In the genomic region with DNA sequence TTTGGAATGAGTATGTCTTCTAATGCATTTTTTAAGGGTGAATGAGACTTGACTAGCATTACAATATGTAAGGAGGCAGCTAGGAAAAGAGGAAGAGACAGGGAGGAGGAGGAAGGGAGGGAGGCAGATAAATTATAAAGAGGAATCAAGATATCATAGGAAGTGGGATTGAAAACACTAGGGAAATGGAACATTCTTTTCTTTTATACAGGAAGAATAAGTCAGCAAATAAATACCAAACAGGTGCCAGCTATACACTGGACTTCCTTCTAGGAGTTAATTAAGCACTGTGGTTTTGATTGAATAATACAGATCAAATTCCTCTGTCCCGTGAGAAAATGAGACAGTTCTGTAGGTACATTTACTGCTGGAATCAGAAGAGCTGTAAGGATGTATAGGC, we compare ENCODE assay signal across 14 cellular contexts.
DNase-seq lines count a peak whose midpoint lies in the region; ATAC-seq and TF ChIP-seq lines count a peak whose summit lies in the region.
"Had no signal": no experiment of that assay in that cellular context is flagged by ENCODE, and none has a peak within 500 bp of the region (broad histone marks: within the 10 kb centered on the region; RNA-seq: fewer than 3 reads in every experiment).

No MANE protein-coding gene starts in this region.

- H3K27ac Mint-ChIP-seq in activated CD8-positive, alpha-beta T cell treated with anti-CD3 and anti-CD28 coated beads for 36 hours, result no peak overlapping the region
- H3K27ac Mint-ChIP-seq: H9 had no signal

- H3K4me3 Mint-ChIP-seq in activated CD8-positive, alpha-beta T cell treated with anti-CD3 and anti-CD28 coated beads for 36 hours, result no peak overlapping the region
- H3K4me3 Mint-ChIP-seq: CD4-positive, alpha-beta memory T cell; H9 had no signal

- peaks cover 3% of the 10 kb centered on the region for H3K27me3 Mint-ChIP-seq in activated CD8-positive, alpha-beta T cell treated with anti-CD3 and anti-CD28 coated beads for 36 hours

- intact Hi-C loops in activated CD8-positive, alpha-beta T cell treated with anti-CD3 and anti-CD28 coated beads for 36 hours (cut with micrococcal nuclease), result loop anchor here (10.0 kb wide), 3 partner anchors 356 to 986 kb away; no protein-coding TSS in a partner anchor
- intact Hi-C loops in left colon (cut with DNase I, micrococcal nuclease), result no loop called here

- peak; percentile 26 for DNase-seq in NCI-H226
- peak; percentile 70 for DNase-seq in dermis blood vessel endothelial cell
- peak; percentile 3 to 60 for DNase-seq in lung microvascular endothelial cell (ENCODE audit: low read depth in 2 of 2)
- no peak for DNase-seq in activated CD8-positive, alpha-beta T cell treated with anti-CD3 and anti-CD28 coated beads for 36 hours
- no peak for DNase-seq in left colon
- DNase-seq: C1 segment of cervical spinal cord; Caco-2; CD4-positive, alpha-beta memory T cell; DMS153; DND-41; GM23248; H9 had no signal

- CTCF ChIA-PET in activated CD8-positive, alpha-beta T cell treated with anti-CD3 and anti-CD28 coated beads for 36 hours (lab: Charles Lee), result no interaction called here

- H3K4me1 Mint-ChIP-seq in activated CD8-positive, alpha-beta T cell treated with anti-CD3 and anti-CD28 coated beads for 36 hours (ENCODE audit: low read depth), result no peaks in the 10 kb centered on the region
- H3K4me1 Mint-ChIP-seq: CD4-positive, alpha-beta memory T cell; H9 had no signal

- no peak for ATAC-seq in activated CD8-positive, alpha-beta T cell treated with anti-CD3 and anti-CD28 coated beads for 36 hours
- ATAC-seq in HG02588 (IDR thresholded peaks at IDR 0.05; ENCODE audit: unreplicated experiment) (no peak), left colon (no peak)
- ATAC-seq: HCT116 had no signal

- POLR2A ChIA-PET in activated CD8-positive, alpha-beta T cell treated with anti-CD3 and anti-CD28 coated beads for 36 hours (lab: Charles Lee), result no interaction called here

- peaks cover 17% of the 10 kb centered on the region for H3K9me3 Mint-ChIP-seq in activated CD8-positive, alpha-beta T cell treated with anti-CD3 and anti-CD28 coated beads for 36 hours

- TF ChIP-seq CTCF in activated CD8-positive, alpha-beta T cell treated with anti-CD3 and anti-CD28 coated beads for 36 hours (IDR thresholded peaks at IDR 0.05), result no peak

- H3K36me3 Mint-ChIP-seq in activated CD8-positive, alpha-beta T cell treated with anti-CD3 and anti-CD28 coated beads for 36 hours (ENCODE audit: low read depth), result peaks cover 1% of the 10 kb centered on the region

Comparison
In these comparisons a context has a peak if more than half of its experiments do, and no peak if none do; other contexts are left out.
1. DNase-seq: peak in NCI-H226 (single experiment), dermis blood vessel endothelial cell (single experiment) and lung microvascular endothelial cell (2 of 2); none in activated CD8-positive, alpha-beta T cell treated with anti-CD3 and anti-CD28 coated beads for 36 hours (single experiment) and left colon (0 of 2).